9 cellular contexts compared by ENCODE assay signal in genomic region chr3:127074900-127075360, GRCh38.
A peak's percentile ranks its signal among the peaks of the same experiment; 100 is the strongest.
DNase-seq lines count a peak whose midpoint lies in the region; ATAC-seq and TF ChIP-seq lines count a peak whose summit lies in the region.
"Had no signal": no experiment of that assay in that cellular context is flagged by ENCODE, and none has a peak within 500 bp of the region (broad histone marks: within the 10 kb centered on the region; RNA-seq: fewer than 3 reads in every experiment).

No MANE protein-coding gene starts in this region.

- H3K9me3 Mint-ChIP-seq in activated T-helper 2 cell treated with anti-CD3 and anti-CD28 coated beads, Interferon-gamma antibody, Interleukin-2, Interleukin-4, amounts not matched to agents 10 μg/mL and 5 μg/mL and 100 μg/mL, durations not matched to agents 14 hours and 24 hours and 36 hours, result no peaks in the 10 kb centered on the region

- TF ChIP-seq POLR2A in esophagus squamous epithelium (IDR thresholded peaks at IDR 0.05), result no peak

- peak; percentile 95 for DNase-seq in BE2C
- DNase-seq in NCI-H748 (lab: John Stamatoyannopoulos, UW; ENCODE audit: unreplicated experiment), result peak; percentile 51
- no peak for DNase-seq in esophagus squamous epithelium (lab: John Stamatoyannopoulos, UW)
- no peak for DNase-seq in activated T-helper 2 cell treated with anti-CD3 and anti-CD28 coated beads, Interferon-gamma antibody, Interleukin-2, Interleukin-4, amounts not matched to agents 10 μg/mL and 5 μg/mL and 100 μg/mL, durations not matched to agents 14 hours and 24 hours and 36 hours (ENCODE audit: low spot score)
- DNase-seq in ecto neural progenitor cell (ENCODE audit: low spot score), result no peak

- H3K4me3 Mint-ChIP-seq in activated T-helper 2 cell treated with anti-CD3 and anti-CD28 coated beads, Interferon-gamma antibody, Interleukin-2, Interleukin-4, amounts not matched to agents 10 μg/mL and 5 μg/mL and 100 μg/mL, durations not matched to agents 14 hours and 24 hours and 36 hours (ENCODE audit: low read depth), result no peak overlapping the region

- H3K4me1 ChIP-seq in BE2C (peaks cover 24% of the 10 kb centered on the region), esophagus squamous epithelium (peaks cover 17 to 66% (median 41%) of the 10 kb centered on the region in 3 donors), skeletal muscle tissue (ENCODE audit: control insufficient read depth in 3 of 3, insufficient read depth in 3 of 3, low read length in 3 of 3) (peaks cover 7 to 10% (median 9%) of the 10 kb centered on the region in 3 donors)

- no peaks in the 10 kb centered on the region for H3K36me3 Mint-ChIP-seq in activated T-helper 2 cell treated with anti-CD3 and anti-CD28 coated beads, Interferon-gamma antibody, Interleukin-2, Interleukin-4, amounts not matched to agents 10 μg/mL and 5 μg/mL and 100 μg/mL, durations not matched to agents 14 hours and 24 hours and 36 hours (ENCODE audit: low read depth)

- H3K9ac ChIP-seq in skeletal muscle tissue (ENCODE audit: low read depth in 1 of 3, low read length in 3 of 3), result no peak overlapping the region

- H3K36me3 ChIP-seq in BE2C (no peaks in the 10 kb centered on the region), esophagus squamous epithelium (no peaks in the 10 kb centered on the region), skeletal muscle tissue (ENCODE audit: control insufficient read depth in 3 of 3, insufficient read depth in 3 of 3, low read length in 3 of 3) (no peaks in the 10 kb centered on the region)

- no peak overlapping the region for H3K27ac Mint-ChIP-seq in activated T-helper 2 cell treated with anti-CD3 and anti-CD28 coated beads, Interferon-gamma antibody, Interleukin-2, Interleukin-4, amounts not matched to agents 10 μg/mL and 5 μg/mL and 100 μg/mL, durations not matched to agents 14 hours and 24 hours and 36 hours
- H3K27ac Mint-ChIP-seq: IgD-negative memory B cell had no signal

- peaks cover 12% of the 10 kb centered on the region for H3K4me1 Mint-ChIP-seq in activated T-helper 2 cell treated with anti-CD3 and anti-CD28 coated beads, Interferon-gamma antibody, Interleukin-2, Interleukin-4, amounts not matched to agents 10 μg/mL and 5 μg/mL and 100 μg/mL, durations not matched to agents 14 hours and 24 hours and 36 hours (ENCODE audit: low read depth)

- H3K27me3 ChIP-seq in BE2C (no peaks in the 10 kb centered on the region), esophagus squamous epithelium (peaks cover 0 to 7% (median 0%) of the 10 kb centered on the region in 4 donors), skeletal muscle tissue (ENCODE audit: control insufficient read depth in 3 of 3, insufficient read depth in 3 of 3, low read length in 3 of 3) (peaks cover 0 to 13% (median 0%) of the 10 kb centered on the region in 3 donors)

- H3K4me3 ChIP-seq in BE2C (ENCODE audit: low read depth, low read length) (no peak overlapping the region), esophagus squamous epithelium (no peak overlapping the region), skeletal muscle tissue (ENCODE audit: low read length in 3 of 3) (no peak overlapping the region)

- intact Hi-C loops in esophagus squamous epithelium (cut with DNase I), result no loop called here
- intact Hi-C loops in activated T-helper 2 cell treated with anti-CD3 and anti-CD28 coated beads, Interferon-gamma antibody, Interleukin-2, Interleukin-4, amounts not matched to agents 10 μg/mL and 5 μg/mL and 100 μg/mL, durations not matched to agents 14 hours and 24 hours and 36 hours (cut with micrococcal nuclease), result no loop called here

- H3K9me3 ChIP-seq in BE2C (no peaks in the 10 kb centered on the region; the same call in 1 of the 2 replicates), esophagus squamous epithelium (no peaks in the 10 kb centered on the region), skeletal muscle tissue (ENCODE audit: control insufficient read depth in 3 of 3, low read length in 3 of 3) (no peaks in the 10 kb centered on the region)

- H3K27ac ChIP-seq in esophagus squamous epithelium (peak overlapping the region; percentile 58 to 86 (median 74)), skeletal muscle tissue (ENCODE audit: low read depth, low read length) (peak overlapping the region; percentile 19)

- 67% methylated on average over 3 of the region's 4 CpGs; no CpG with 5 or more reads in 1 of the 2 donors for WGBS in esophagus squamous epithelium, 2 donors

- ATAC-seq in GM18868 (IDR thresholded peaks at IDR 0.05; ENCODE audit: unreplicated experiment) (peak; percentile 97), HG03025 (IDR thresholded peaks at IDR 0.05; ENCODE audit: low FRiP score, unreplicated experiment) (peak; percentile 76)

- no peaks in the 10 kb centered on the region for H3K27me3 Mint-ChIP-seq in activated T-helper 2 cell treated with anti-CD3 and anti-CD28 coated beads, Interferon-gamma antibody, Interleukin-2, Interleukin-4, amounts not matched to agents 10 μg/mL and 5 μg/mL and 100 μg/mL, durations not matched to agents 14 hours and 24 hours and 36 hours (ENCODE audit: low read depth)

- TF ChIP-seq CTCF in BE2C (IDR thresholded peaks at IDR 0.05; ENCODE audit: low read depth, low read length), result no peak
- TF ChIP-seq CTCF in esophagus squamous epithelium (IDR thresholded peaks at IDR 0.05), result no peak

Comparison
In these comparisons a context has a peak if more than half of its experiments do, and no peak if none do; other contexts are left out.
1. DNase-seq: peak in BE2C (single experiment) and NCI-H748 (single experiment); none in esophagus squamous epithelium (single experiment), activated T-helper 2 cell treated with anti-CD3 and anti-CD28 coated beads, Interferon-gamma antibody, Interleukin-2, Interleukin-4, amounts not matched to agents 10 μg/mL and 5 μg/mL and 100 μg/mL, durations not matched to agents 14 hours and 24 hours and 36 hours (single experiment) and ecto neural progenitor cell (single experiment).